7 cellular contexts compared by ENCODE assay signal in genomic region chr2:47698436-47698972, GRCh38.
DNase-seq lines count a peak whose midpoint lies in the region; ATAC-seq and TF ChIP-seq lines count a peak whose summit lies in the region.
"Not testable (repeated sequence)": the region's sequence is repeated elsewhere in the genome, so short reads cannot be mapped to it uniquely, and the experiment has no call there.

No MANE protein-coding gene starts in this region.

- not testable (repeated sequence) for H3K9me3 ChIP-seq in BE2C; OCI-LY1 (ENCODE audit: low read length)
- peaks cover 22% of the 10 kb centered on the region for H3K9me3 ChIP-seq in HUES48 (ENCODE audit: control insufficient read depth, insufficient read depth, low read length)
- H3K9me3 ChIP-seq in neural progenitor cell (ENCODE audit: low read depth) = peaks cover 10% of the 10 kb centered on the region

- not testable (repeated sequence) for TF ChIP-seq CTCF in BE2C (IDR thresholded peaks at IDR 0.05; ENCODE audit: low read depth, low read length); OCI-LY1 (IDR thresholded peaks at IDR 0.05; ENCODE audit: low read length); activated B cell treated with CpG ODN at 0.5 μM for 24 hours (IDR thresholded peaks at IDR 0.05); fibroblast of pulmonary artery (IDR thresholded peaks at IDR 0.05; ENCODE audit: low read length, missing control alignments); neural progenitor cell (IDR thresholded peaks at IDR 0.05)

- H3K27me3 ChIP-seq in BE2C = peaks cover 65% of the 10 kb centered on the region
- not testable (repeated sequence) for H3K27me3 ChIP-seq in HUES48 (ENCODE audit: control insufficient read depth, insufficient read depth, low read length); OCI-LY1 (ENCODE audit: insufficient read depth, low read length); neural progenitor cell

- H3K9ac ChIP-seq in HUES48 (ENCODE audit: low read depth, low read length) (peak overlapping the region; percentile 38), OCI-LY1 (ENCODE audit: low read length) (peak overlapping the region; percentile 100)
- H3K9ac ChIP-seq in neural progenitor cell = not testable (repeated sequence)

- not testable (repeated sequence) for H3K4me1 ChIP-seq in BE2C
- H3K4me1 ChIP-seq in HUES48 (ENCODE audit: control insufficient read depth, insufficient read depth, low read length) (peaks cover 41% of the 10 kb centered on the region), OCI-LY1 (ENCODE audit: insufficient read depth, low read length, severe bottlenecking) (peaks cover 96% of the 10 kb centered on the region), neural progenitor cell (peaks cover 42% of the 10 kb centered on the region)

- H3K9me3 Mint-ChIP-seq in activated B cell treated with CpG ODN at 0.5 μM for 24 hours, neural progenitor cell: not testable (repeated sequence)

- ATAC-seq in activated B cell treated with CpG ODN at 0.5 μM for 24 hours (ENCODE audit: low read depth) = not testable (repeated sequence)

- POLR2A ChIA-PET in activated B cell treated with CpG ODN at 0.5 μM for 24 hours (lab: Charles Lee) = interaction anchor here (3.4 to 4.4 kb wide), 2 partner anchors 26 to 27 kb away, joined by 24 to 26 read pairs; no protein-coding TSS in a partner anchor

- H3K4me3 Mint-ChIP-seq in activated B cell treated with CpG ODN at 0.5 μM for 24 hours = peak overlapping the region; percentile 67
- not testable (repeated sequence) for H3K4me3 Mint-ChIP-seq in neural progenitor cell

- not testable (repeated sequence) for H3K36me3 Mint-ChIP-seq in activated B cell treated with CpG ODN at 0.5 μM for 24 hours (ENCODE audit: low read depth); neural progenitor cell

- peaks cover 71% of the 10 kb centered on the region for H3K4me1 Mint-ChIP-seq in activated B cell treated with CpG ODN at 0.5 μM for 24 hours
- H3K4me1 Mint-ChIP-seq in neural progenitor cell = peaks cover 38% of the 10 kb centered on the region

- H3K4me2 ChIP-seq in OCI-LY1 (ENCODE audit: low read length) (peak overlapping the region; percentile 97), neural progenitor cell (peak overlapping the region; percentile 66)

- peak overlapping the region; percentile 74 for H3K27ac ChIP-seq in HUES48 (ENCODE audit: low read depth, low read length)
- H3K27ac ChIP-seq in OCI-LY1 (ENCODE audit: low read depth, low read length, poor library complexity, severe bottlenecking) = peak overlapping the region; percentile 100
- peak overlapping the region; percentile 18 for H3K27ac ChIP-seq in neural progenitor cell

- H3K36me3 ChIP-seq in BE2C; HUES48 (ENCODE audit: control insufficient read depth, insufficient read depth, low read length); neural progenitor cell: not testable (repeated sequence)
- peaks cover 38% of the 10 kb centered on the region for H3K36me3 ChIP-seq in OCI-LY1 (ENCODE audit: insufficient read depth, low read length)

- H4K20me1 ChIP-seq in OCI-LY1 (ENCODE audit: insufficient read depth, low read length); neural progenitor cell (ENCODE audit: low read depth): not testable (repeated sequence)

- not testable (repeated sequence) for H3K9me2 ChIP-seq in OCI-LY1 (ENCODE audit: low read depth, low read length)

- intact Hi-C loops in activated B cell treated with CpG ODN at 0.5 μM for 24 hours (cut with micrococcal nuclease) = loop anchor here (1.0 to 5.0 kb wide), 2 partner anchors 26 to 39 kb away; no protein-coding TSS in a partner anchor

- not testable (repeated sequence) for H3K27me3 Mint-ChIP-seq in activated B cell treated with CpG ODN at 0.5 μM for 24 hours; neural progenitor cell (ENCODE audit: insufficient read depth, low read depth)

- peaks cover 62% of the 10 kb centered on the region for H3K79me2 ChIP-seq in OCI-LY1 (ENCODE audit: insufficient read depth, low read length)
- H3K79me2 ChIP-seq in neural progenitor cell (ENCODE audit: low read depth) = not testable (repeated sequence)

- H3F3A ChIP-seq in OCI-LY1 (ENCODE audit: insufficient read depth, low read length) = not testable (repeated sequence)
- H3F3A ChIP-seq in neural progenitor cell (ENCODE audit: low read depth) = peaks cover 54% of the 10 kb centered on the region

- DNase-seq in BE2C (peak; percentile 31), fibroblast of pulmonary artery (ENCODE audit: low read depth) (peak; percentile 7), islet precursor cell (peak; percentile 88), neural progenitor cell (ENCODE audit: low spot score) (peak; percentile 12)
- not testable (repeated sequence) for DNase-seq in activated B cell treated with CpG ODN at 0.5 μM for 24 hours

- not testable (repeated sequence) for H3K4me3 ChIP-seq in BE2C (ENCODE audit: low read depth, low read length); HUES48 (ENCODE audit: low read depth, low read length); fibroblast of pulmonary artery (replicated peaks; ENCODE audit: low read depth, low read length); neural progenitor cell
- peak overlapping the region; percentile 95 for H3K4me3 ChIP-seq in OCI-LY1 (ENCODE audit: low read depth, low read length, poor library complexity, severe bottlenecking)

- peak overlapping the region; percentile 87 for H3K27ac Mint-ChIP-seq in activated B cell treated with CpG ODN at 0.5 μM for 24 hours
- H3K27ac Mint-ChIP-seq in neural progenitor cell = not testable (repeated sequence)

- CTCF ChIA-PET in activated B cell treated with CpG ODN at 0.5 μM for 24 hours (lab: Charles Lee) = not testable (repeated sequence)

- H2AFZ ChIP-seq in OCI-LY1 (ENCODE audit: low read length); neural progenitor cell (replicated peaks): not testable (repeated sequence)

Comparison
In these comparisons a context has a peak if more than half of its experiments do, and no peak if none do; other contexts are left out.
1. H3K27ac ChIP-seq: peak in every context shown above with its lines; median percentile 100 in OCI-LY1; 74 in HUES48; 18 in neural progenitor cell.